In the genomic region with DNA sequence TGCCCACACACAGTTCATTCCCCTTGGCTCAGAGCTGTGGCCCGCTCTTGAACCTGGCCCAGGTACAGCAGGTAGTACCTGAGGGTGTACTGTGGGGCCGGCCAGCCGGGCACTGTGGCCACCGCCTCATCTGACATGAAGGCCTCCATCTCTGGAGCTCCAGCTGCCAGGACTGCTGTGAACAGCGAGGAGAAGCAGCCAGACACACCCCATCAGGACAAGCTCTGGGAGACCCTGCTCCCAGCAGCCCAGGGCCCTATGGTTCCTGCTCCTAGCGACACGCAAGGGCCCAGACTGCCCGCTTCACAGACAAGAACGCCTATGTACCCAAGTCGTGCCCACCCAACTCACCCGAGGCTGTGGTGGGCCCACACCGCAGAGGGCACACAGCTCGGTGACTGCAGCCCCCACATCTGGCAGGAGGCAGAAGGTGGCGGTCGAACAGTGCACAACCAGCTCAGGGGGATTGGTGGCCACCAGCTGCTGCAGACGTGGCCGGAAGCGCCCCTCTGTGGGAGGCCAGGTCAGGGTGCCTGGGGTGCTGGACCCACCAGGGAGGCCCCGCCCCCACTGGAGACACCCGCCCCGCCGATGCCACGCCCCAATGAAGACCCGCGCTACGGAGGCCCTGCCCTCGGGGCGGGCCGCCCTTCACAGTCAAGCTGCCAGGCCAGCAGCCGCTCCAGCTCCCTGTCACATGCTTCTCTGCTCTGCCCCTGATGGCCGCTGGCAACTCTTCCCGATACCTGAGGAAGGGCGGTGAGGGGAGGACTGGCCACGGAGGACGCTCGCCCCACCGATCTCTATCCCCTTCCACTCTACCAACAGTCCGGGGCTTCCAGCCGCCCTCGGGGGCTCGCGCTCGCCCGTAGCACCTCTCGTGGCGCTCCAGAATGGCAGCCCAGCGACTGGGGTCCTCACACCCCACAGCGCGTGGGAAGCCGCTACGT, we compare ENCODE assay signal across 8 cellular contexts. TPM values are rescaled to one million over a fixed set of nuclear protein-coding genes. Genes with fewer than 3 reads are reported as not detected.
DNase-seq lines count a peak whose midpoint lies in the region; ATAC-seq lines count a peak whose summit lies in the region.

No MANE protein-coding gene starts in this region.

- no peak for ATAC-seq in HG03460 (IDR thresholded peaks at IDR 0.05; ENCODE audit: unreplicated experiment)

- peak; percentile 31 for DNase-seq in LoVo (ENCODE audit: low spot score)
- peak; percentile 86 for DNase-seq in SW480 (ENCODE audit: low spot score)
- DNase-seq in cerebellum (ENCODE audit: low spot score) = peak; percentile 64
- peak; percentile 64 for DNase-seq in kidney tubule cell (ENCODE audit: low spot score)
- DNase-seq in stimulated activated CD4-positive, alpha-beta T cell treated with anti-CD3 and anti-CD28 coated beads, Interleukin-12 subunit alpha, Interleukin-12 subunit beta, amount 100 ng/mL, for 48 hours (ENCODE audit: low read depth in 2 of 3, low spot score in 1 of 3) = peak in 2 of 3 donors; percentile 32
- DNase-seq in hepatic stellate cell (ENCODE audit: low spot score) = no peak

- H3K4me3 ChIP-seq in GM08714 (ENCODE audit: low read length) = peak overlapping the region; percentile 47; the same call in 1 of the 2 replicates

RNA-seq across cellular contexts. Expression of a gene that starts 1.1 kb away (rescaled TPM):
- 25.9 TPM for total RNA-seq in cerebellum

RNA-seq across cellular contexts. Expression of a gene that starts 3.7 kb away (rescaled TPM):
- 2.7 TPM for total RNA-seq in cerebellum

RNA-seq across cellular contexts. Expression of a gene that starts 5.0 kb away (rescaled TPM):
- 14.0 TPM for total RNA-seq in cerebellum

RNA-seq across cellular contexts. Expression of a gene that starts 11.1 kb away (rescaled TPM):
- 6.7 TPM for total RNA-seq in cerebellum

RNA-seq across cellular contexts. Expression of a gene that starts 11.2 kb away (rescaled TPM):
- total RNA-seq in cerebellum = 34.8 TPM
